Comparison of ENCODE assay signal across 15 cellular contexts in genomic region chr7:115831371-115831770, GRCh38.
"Had no signal": no experiment of that assay in that cellular context is flagged by ENCODE, and none has a peak within 500 bp of the region (broad histone marks: within the 10 kb centered on the region; RNA-seq: fewer than 3 reads in every experiment).

No MANE protein-coding gene starts in this region.

- DNase-seq: activated CD4-positive, alpha-beta T cell treated with anti-CD3 and anti-CD28 coated beads for 1 hour; activated CD4-positive, alpha-beta T cell treated with anti-CD3 and anti-CD28 coated beads, Interleukin-2, amount 50 U/mL, for 4 hours; activated naive CD4-positive, alpha-beta T cell treated with anti-CD3 and anti-CD28 coated beads, Interleukin-2, amount 10 ng/mL, durations not matched to agents 7 days and 5 days; dermis blood vessel endothelial cell; effector memory CD8-positive, alpha-beta T cell; foreskin melanocyte; head of caudate nucleus; immature natural killer cell; mesendoderm; natural killer cell had no signal

- H3K79me2 ChIP-seq: parathyroid adenoma had no signal

- H3K4me1 ChIP-seq: parathyroid adenoma had no signal

- H3K27ac Mint-ChIP-seq: activated naive CD4-positive, alpha-beta T cell treated with anti-CD3 and anti-CD28 coated beads, Interleukin-2, amount 10 ng/mL, durations not matched to agents 7 days and 5 days; activated T-helper 2 cell treated with anti-CD3 and anti-CD28 coated beads, Interferon-gamma antibody, Interleukin-2, Interleukin-4, amounts not matched to agents 10 μg/mL and 5 μg/mL and 100 μg/mL, durations not matched to agents 14 hours and 24 hours and 36 hours; effector memory CD8-positive, alpha-beta T cell; immature natural killer cell; natural killer cell; stimulated activated effector memory CD8-positive, alpha-beta T cell treated with anti-CD3 and anti-CD28 coated beads, Interleukin-12 subunit alpha, Interleukin-12 subunit beta, amount 100 ng/mL, for 72 hours had no signal

- H3K4me1 Mint-ChIP-seq: activated naive CD4-positive, alpha-beta T cell treated with anti-CD3 and anti-CD28 coated beads, Interleukin-2, amount 10 ng/mL, durations not matched to agents 7 days and 5 days; immature natural killer cell; natural killer cell; stimulated activated effector memory CD8-positive, alpha-beta T cell treated with anti-CD3 and anti-CD28 coated beads, Interleukin-12 subunit alpha, Interleukin-12 subunit beta, amount 100 ng/mL, for 72 hours had no signal

- H3K36me3 ChIP-seq: neutrophil had no signal

- ATAC-seq: effector memory CD8-positive, alpha-beta T cell; natural killer cell; stimulated activated effector memory CD8-positive, alpha-beta T cell treated with anti-CD3 and anti-CD28 coated beads, Interleukin-12 subunit alpha, Interleukin-12 subunit beta, amount 100 ng/mL, for 72 hours had no signal

- H3K9me3 ChIP-seq: neutrophil had no signal

- H3K27me3 Mint-ChIP-seq: activated naive CD4-positive, alpha-beta T cell treated with anti-CD3 and anti-CD28 coated beads, Interleukin-2, amount 10 ng/mL, durations not matched to agents 7 days and 5 days had no signal

- H3K36me3 Mint-ChIP-seq: activated naive CD4-positive, alpha-beta T cell treated with anti-CD3 and anti-CD28 coated beads, Interleukin-2, amount 10 ng/mL, durations not matched to agents 7 days and 5 days; immature natural killer cell; natural killer cell; stimulated activated effector memory CD8-positive, alpha-beta T cell treated with anti-CD3 and anti-CD28 coated beads, Interleukin-12 subunit alpha, Interleukin-12 subunit beta, amount 100 ng/mL, for 72 hours had no signal

- H3K9me3 Mint-ChIP-seq: activated naive CD4-positive, alpha-beta T cell treated with anti-CD3 and anti-CD28 coated beads, Interleukin-2, amount 10 ng/mL, durations not matched to agents 7 days and 5 days; activated T-helper 2 cell treated with anti-CD3 and anti-CD28 coated beads, Interferon-gamma antibody, Interleukin-2, Interleukin-4, amounts not matched to agents 10 μg/mL and 5 μg/mL and 100 μg/mL, durations not matched to agents 14 hours and 24 hours and 36 hours; stimulated activated effector memory CD8-positive, alpha-beta T cell treated with anti-CD3 and anti-CD28 coated beads, Interleukin-12 subunit alpha, Interleukin-12 subunit beta, amount 100 ng/mL, for 72 hours had no signal

- H3K27ac ChIP-seq: neutrophil, parathyroid adenoma, VCaP had no signal

- H2AFZ ChIP-seq: parathyroid adenoma had no signal

- H3K4me3 Mint-ChIP-seq: activated naive CD4-positive, alpha-beta T cell treated with anti-CD3 and anti-CD28 coated beads, Interleukin-2, amount 10 ng/mL, durations not matched to agents 7 days and 5 days; effector memory CD8-positive, alpha-beta T cell; immature natural killer cell; natural killer cell; stimulated activated effector memory CD8-positive, alpha-beta T cell treated with anti-CD3 and anti-CD28 coated beads, Interleukin-12 subunit alpha, Interleukin-12 subunit beta, amount 100 ng/mL, for 72 hours had no signal
